In the genomic region with DNA sequence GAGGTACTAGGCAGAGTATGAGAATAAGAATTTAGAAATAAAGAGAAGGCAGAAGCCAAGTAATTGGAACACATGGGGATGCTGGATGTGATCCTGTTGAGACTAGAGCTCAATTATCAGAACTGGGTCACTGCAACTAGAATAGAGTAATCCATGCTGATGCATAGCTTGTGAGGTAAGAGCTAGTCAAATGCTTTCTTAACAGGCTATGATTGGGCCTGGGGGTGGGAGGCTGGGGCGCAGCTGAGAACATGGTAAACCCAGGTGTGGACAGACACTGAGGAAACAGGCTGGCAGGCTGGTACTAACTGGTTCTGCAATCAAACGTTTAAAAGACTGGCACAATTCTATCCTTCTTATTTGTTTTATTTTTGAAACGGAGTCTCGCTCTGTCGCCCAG, we compare ENCODE assay signal across 34 cellular contexts.
"Had no signal": no experiment of that assay in that cellular context is flagged by ENCODE, and none has a peak within 500 bp of the region (broad histone marks: within the 10 kb centered on the region; RNA-seq: fewer than 3 reads in every experiment).

No MANE protein-coding gene starts in this region.

- ATAC-seq: activated CD4-positive, CD25-positive, alpha-beta regulatory T cell treated with anti-CD3 and anti-CD28 coated beads, Interleukin-2, amount 50 U/mL, for 24 hours; activated CD8-positive, alpha-beta memory T cell treated with anti-CD3 and anti-CD28 coated beads, Interleukin-2, amount 10 ng/mL, durations not matched to agents 7 days and 5 days; activated CD8-positive, alpha-beta T cell treated with anti-CD3 and anti-CD28 coated beads for 36 hours; activated naive CD4-positive, alpha-beta T cell treated with anti-CD3 and anti-CD28 coated beads, Interleukin-2, amount 50 U/mL, for 72 hours; activated T-cell treated with anti-CD3 and anti-CD28 coated beads, Interleukin-2, amount 50 U/mL, for 72 hours; esophagus mucosa; foreskin keratinocyte; gastrocnemius medialis; heart right ventricle had no signal

- H3K4me3 ChIP-seq: ascending aorta, breast epithelium, cardiac muscle cell, gastrocnemius medialis, heart right ventricle, hepatocyte had no signal

- H3K4me2 ChIP-seq: hepatocyte had no signal

- H3K36me3 ChIP-seq: ascending aorta, breast epithelium, cardiac muscle cell, gastrocnemius medialis, heart right ventricle, WERI-Rb-1 had no signal

- H3K9me3 ChIP-seq: ascending aorta, breast epithelium, gastrocnemius medialis, heart right ventricle had no signal

- H3K4me1 Mint-ChIP-seq: activated B cell treated with CpG ODN at 0.5 μM for 24 hours, brain had no signal

- H3K4me1 ChIP-seq: ascending aorta, breast epithelium, gastrocnemius medialis had no signal

- H3K27me3 ChIP-seq: ascending aorta, breast epithelium, cardiac muscle cell, foreskin keratinocyte, gastrocnemius medialis, heart right ventricle, hepatocyte had no signal

- H3K9me3 Mint-ChIP-seq: activated B cell treated with CpG ODN at 0.5 μM for 24 hours; activated CD8-positive, alpha-beta T cell treated with anti-CD3 and anti-CD28 coated beads for 36 hours; activated naive CD4-positive, alpha-beta T cell treated with anti-CD3 and anti-CD28 coated beads, Interleukin-2, amount 10 ng/mL, durations not matched to agents 7 days and 5 days; activated naive CD4-positive, alpha-beta T cell treated with anti-CD3 and anti-CD28 coated beads, Interleukin-2, amount 50 U/mL, for 72 hours; activated naive CD8-positive, alpha-beta T cell treated with anti-CD3 and anti-CD28 coated beads, Interleukin-2, amount 10 ng/mL, durations not matched to agents 7 days and 5 days; activated T-cell treated with anti-CD3 and anti-CD28 coated beads, Interleukin-2, amount 50 U/mL, for 24 hours; activated T-cell treated with anti-CD3 and anti-CD28 coated beads, Interleukin-2, amount 50 U/mL, for 72 hours; brain; T-cell; T-helper 1 cell treated with Interleukin-12 subunit alpha and Interleukin-12 subunit beta and Interleukin-4 antibody, amounts not matched to agents 30 μg/mL and 1 μg/mL, for 36 hours; T-helper 2 cell treated with Interferon-gamma antibody and Interleukin-4, amounts not matched to agents 5 μg/mL and 100 μg/mL, for 36 hours had no signal

- H3K27me3 Mint-ChIP-seq: activated CD8-positive, alpha-beta T cell treated with anti-CD3 and anti-CD28 coated beads for 36 hours; activated T-cell treated with anti-CD3 and anti-CD28 coated beads, Interleukin-2, amount 50 U/mL, for 24 hours; T-cell had no signal

- H3K79me2 ChIP-seq: hepatocyte had no signal

- H3K4me3 Mint-ChIP-seq: activated B cell treated with CpG ODN at 0.5 μM for 24 hours; activated CD8-positive, alpha-beta memory T cell treated with anti-CD3 and anti-CD28 coated beads, Interleukin-2, amount 10 ng/mL, durations not matched to agents 7 days and 5 days; activated CD8-positive, alpha-beta T cell treated with anti-CD3 and anti-CD28 coated beads for 36 hours; activated naive CD4-positive, alpha-beta T cell treated with anti-CD3 and anti-CD28 coated beads, Interleukin-2, amount 10 ng/mL, durations not matched to agents 7 days and 5 days; activated naive CD8-positive, alpha-beta T cell treated with anti-CD3 and anti-CD28 coated beads, Interleukin-2, amount 10 ng/mL, durations not matched to agents 7 days and 5 days; activated T-cell treated with anti-CD3 and anti-CD28 coated beads, Interleukin-2, amount 50 U/mL, for 24 hours; activated T-cell treated with anti-CD3 and anti-CD28 coated beads, Interleukin-2, amount 50 U/mL, for 72 hours; brain; T-helper 1 cell treated with Interleukin-12 subunit alpha and Interleukin-12 subunit beta and Interleukin-4 antibody, amounts not matched to agents 30 μg/mL and 1 μg/mL, for 36 hours; T-helper 2 cell treated with Interferon-gamma antibody and Interleukin-4, amounts not matched to agents 5 μg/mL and 100 μg/mL, for 36 hours had no signal

- DNase-seq: activated B cell treated with CpG ODN at 0.5 μM for 24 hours; activated CD4-positive, alpha-beta T cell treated with anti-CD3 and anti-CD28 coated beads for 48 hours; activated CD4-positive, alpha-beta T cell treated with anti-CD3 and anti-CD28 coated beads, Interleukin-2, amount 50 U/mL, for 1 hour; activated CD4-positive, alpha-beta T cell treated with anti-CD3 and anti-CD28 coated beads, Interleukin-2, amount 50 U/mL, for 48 hours; activated CD8-positive, alpha-beta memory T cell treated with anti-CD3 and anti-CD28 coated beads, Interleukin-2, amount 10 ng/mL, durations not matched to agents 7 days and 5 days; activated CD8-positive, alpha-beta memory T cell treated with anti-CD3 and anti-CD28 coated beads, Interleukin-2, amount 50 U/mL, for 48 hours; activated CD8-positive, alpha-beta T cell treated with anti-CD3 and anti-CD28 coated beads for 36 hours; activated gamma-delta T cell; activated naive CD4-positive, alpha-beta T cell; activated naive CD4-positive, alpha-beta T cell treated with anti-CD3 and anti-CD28 coated beads, Interleukin-2, amount 10 ng/mL, durations not matched to agents 7 days and 5 days; activated naive CD8-positive, alpha-beta T cell treated with anti-CD3 and anti-CD28 coated beads, Interleukin-2, amount 10 ng/mL, durations not matched to agents 7 days and 5 days; activated T-cell treated with anti-CD3 and anti-CD28 coated beads for 4 hours; activated T-cell treated with anti-CD3 and anti-CD28 coated beads, Interleukin-2, amount 50 U/mL, for 24 hours; activated T-cell treated with anti-CD3 and anti-CD28 coated beads, Interleukin-2, amount 50 U/mL, for 72 hours; cortex of kidney; dermis blood vessel endothelial cell; effector CD8-positive, alpha-beta T cell; foreskin keratinocyte; gastrocnemius medialis; glutamatergic neuron; heart right ventricle; T-cell; T1000; WERI-Rb-1 had no signal

- H3K36me3 Mint-ChIP-seq: activated CD8-positive, alpha-beta memory T cell treated with anti-CD3 and anti-CD28 coated beads, Interleukin-2, amount 10 ng/mL, durations not matched to agents 7 days and 5 days; activated naive CD4-positive, alpha-beta T cell treated with anti-CD3 and anti-CD28 coated beads, Interleukin-2, amount 10 ng/mL, durations not matched to agents 7 days and 5 days; activated naive CD4-positive, alpha-beta T cell treated with anti-CD3 and anti-CD28 coated beads, Interleukin-2, amount 50 U/mL, for 72 hours; activated naive CD8-positive, alpha-beta T cell treated with anti-CD3 and anti-CD28 coated beads, Interleukin-2, amount 10 ng/mL, durations not matched to agents 7 days and 5 days; brain; T-cell had no signal

- H3K27ac Mint-ChIP-seq: activated B cell treated with CpG ODN at 0.5 μM for 24 hours; activated CD8-positive, alpha-beta memory T cell treated with anti-CD3 and anti-CD28 coated beads, Interleukin-2, amount 10 ng/mL, durations not matched to agents 7 days and 5 days; activated CD8-positive, alpha-beta T cell treated with anti-CD3 and anti-CD28 coated beads for 36 hours; activated naive CD4-positive, alpha-beta T cell treated with anti-CD3 and anti-CD28 coated beads, Interleukin-2, amount 10 ng/mL, durations not matched to agents 7 days and 5 days; activated naive CD4-positive, alpha-beta T cell treated with anti-CD3 and anti-CD28 coated beads, Interleukin-2, amount 50 U/mL, for 72 hours; activated naive CD8-positive, alpha-beta T cell treated with anti-CD3 and anti-CD28 coated beads, Interleukin-2, amount 10 ng/mL, durations not matched to agents 7 days and 5 days; activated T-cell treated with anti-CD3 and anti-CD28 coated beads, Interleukin-2, amount 50 U/mL, for 24 hours; activated T-cell treated with anti-CD3 and anti-CD28 coated beads, Interleukin-2, amount 50 U/mL, for 72 hours; brain; T-helper 1 cell treated with Interleukin-12 subunit alpha and Interleukin-12 subunit beta and Interleukin-4 antibody, amounts not matched to agents 30 μg/mL and 1 μg/mL, for 36 hours; T-helper 2 cell treated with Interferon-gamma antibody and Interleukin-4, amounts not matched to agents 5 μg/mL and 100 μg/mL, for 36 hours had no signal

- H3K27ac ChIP-seq: ascending aorta, breast epithelium, cardiac muscle cell, foreskin keratinocyte, gastrocnemius medialis, heart right ventricle, hepatocyte, WERI-Rb-1 had no signal
